23 cellular contexts compared by ENCODE assay signal in the genomic region with DNA sequence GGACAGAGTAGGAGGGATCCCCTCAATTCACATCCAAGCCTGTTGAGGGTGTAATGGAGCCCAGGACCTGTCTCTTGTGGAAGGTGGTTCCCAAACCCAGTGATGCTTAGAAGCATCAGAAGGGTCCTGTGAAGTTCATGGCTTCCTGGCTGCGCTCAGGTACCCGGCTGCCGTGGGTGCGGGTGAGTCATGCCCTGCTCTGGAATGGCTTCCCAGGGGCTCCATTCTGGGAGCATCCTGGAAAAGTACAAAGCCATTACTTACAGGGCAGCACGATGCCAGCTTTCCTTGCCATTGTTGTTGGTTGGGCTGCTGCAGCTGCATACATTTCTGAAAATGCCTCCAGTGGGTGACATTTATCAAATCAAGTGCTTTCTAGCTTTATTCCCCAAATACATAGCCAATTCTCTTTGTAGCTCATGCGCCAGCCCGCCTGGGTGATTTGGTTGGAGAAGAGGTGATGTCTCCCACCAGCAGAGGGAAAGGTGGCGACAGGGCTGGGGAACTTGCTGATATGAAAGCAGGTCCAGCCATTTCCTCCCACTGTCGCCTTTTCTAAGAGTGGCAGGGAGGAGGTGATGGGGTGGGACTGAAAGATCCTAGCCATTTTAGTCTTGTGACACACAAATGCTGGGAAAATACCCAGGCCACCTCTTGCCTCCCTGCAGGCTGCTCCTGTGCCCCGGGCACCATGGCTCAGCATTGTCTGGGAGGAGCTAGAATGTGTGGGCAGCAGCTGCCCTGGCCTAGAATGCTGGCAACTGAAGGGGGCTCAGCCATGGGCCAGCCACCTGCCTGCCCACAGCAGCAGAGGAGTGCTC.
DNase-seq lines count a peak whose midpoint lies in the region; ATAC-seq and TF ChIP-seq lines count a peak whose summit lies in the region.
"Had no signal": no experiment of that assay in that cellular context is flagged by ENCODE, and none has a peak within 500 bp of the region (broad histone marks: within the 10 kb centered on the region; RNA-seq: fewer than 3 reads in every experiment).

No MANE protein-coding gene starts in this region.

- H3K4me1 ChIP-seq in left ventricle myocardium inferior = peaks cover 55% of the 10 kb centered on the region
- H3K4me1 ChIP-seq in mucosa of descending colon (ENCODE audit: low read depth) = no peaks in the 10 kb centered on the region
- no peaks in the 10 kb centered on the region for H3K4me1 ChIP-seq in uterus
- H3K4me1 ChIP-seq: body of pancreas, transverse colon had no signal

- DNase-seq in left ventricle myocardium inferior (peak; percentile 12), left ventricle myocardium superior (no peak), RPMI8226 (peak; percentile 12), mucosa of descending colon (peak in 1 of 3 donors; percentile 7), uterus (peak; percentile 6 to 17)
- DNase-seq in activated CD4-positive, alpha-beta T cell treated with anti-CD3 and anti-CD28 coated beads for 4 hours = no peak
- DNase-seq: activated CD4-positive, alpha-beta T cell treated with anti-CD3 and anti-CD28 coated beads, Interleukin-2, amount 10 ng/mL, durations not matched to agents 7 days and 5 days; activated CD8-positive, alpha-beta memory T cell treated with anti-CD3 and anti-CD28 coated beads, Interleukin-2, amount 10 ng/mL, durations not matched to agents 7 days and 5 days; activated naive CD4-positive, alpha-beta T cell; activated T-cell treated with anti-CD3 and anti-CD28 coated beads, Interleukin-2, amount 50 U/mL, for 72 hours; C1 segment of cervical spinal cord; Calu3; KG1; NCI-H1436; NCI-H2107; NCI-H446 treated with DMSO at 0.1 percent for 48 hours; SHP77; T-helper 9 cell; transverse colon; WERI-Rb-1 had no signal

- H3K27ac ChIP-seq in left ventricle myocardium inferior (replicated peaks) = peak overlapping the region; percentile 89
- H3K27ac ChIP-seq in uterus = no peak overlapping the region
- H3K27ac ChIP-seq: body of pancreas, epithelial cell of prostate, transverse colon, WERI-Rb-1 had no signal

- H3K27me3 ChIP-seq in left ventricle myocardium inferior (ENCODE audit: low read depth) = peaks cover 4% of the 10 kb centered on the region
- H3K27me3 ChIP-seq in uterus = no peaks in the 10 kb centered on the region
- H3K27me3 ChIP-seq: body of pancreas, transverse colon had no signal

- H3K36me3 ChIP-seq in left ventricle myocardium inferior (no peaks in the 10 kb centered on the region), mucosa of descending colon (ENCODE audit: low read depth) (no peaks in the 10 kb centered on the region), uterus (no peaks in the 10 kb centered on the region)
- H3K36me3 ChIP-seq: transverse colon, WERI-Rb-1 had no signal

- ATAC-seq in left ventricle myocardium superior (no peak), mucosa of descending colon (peak; percentile 16), GM21825 (IDR thresholded peaks at IDR 0.05; ENCODE audit: unreplicated experiment) (no peak)
- ATAC-seq: activated CD8-positive, alpha-beta memory T cell treated with anti-CD3 and anti-CD28 coated beads, Interleukin-2, amount 10 ng/mL, durations not matched to agents 7 days and 5 days had no signal

- H3K4me3 ChIP-seq in left ventricle myocardium inferior = no peak overlapping the region
- H3K4me3 ChIP-seq in mucosa of descending colon = no peak overlapping the region
- no peak overlapping the region for H3K4me3 ChIP-seq in uterus
- H3K4me3 ChIP-seq: body of pancreas, transverse colon had no signal

- TF ChIP-seq POLR2A in uterus (IDR thresholded peaks at IDR 0.05) = no peak

- TF ChIP-seq CTCF in left ventricle myocardium inferior (IDR thresholded peaks at IDR 0.05; ENCODE audit: borderline replicate concordance) = no peak
- no peak for TF ChIP-seq CTCF in mucosa of descending colon (IDR thresholded peaks at IDR 0.05)
- TF ChIP-seq CTCF in uterus (IDR thresholded peaks at IDR 0.05) = no peak

- intact Hi-C loops in left ventricle myocardium inferior (cut with micrococcal nuclease) = no loop called here
- intact Hi-C loops in left ventricle myocardium superior (cut with micrococcal nuclease) = no loop called here
- intact Hi-C loops in mucosa of descending colon (cut with DNase I, micrococcal nuclease) = no loop called here
- intact Hi-C loops in uterus (cut with DNase I; ENCODE audit: low total_unique reads) = no loop called here

- H3K9me3 ChIP-seq in left ventricle myocardium inferior (replicated peaks) = no peaks in the 10 kb centered on the region
- H3K9me3 ChIP-seq in mucosa of descending colon = no peaks in the 10 kb centered on the region
- no peaks in the 10 kb centered on the region for H3K9me3 ChIP-seq in uterus
- H3K9me3 ChIP-seq: body of pancreas, transverse colon had no signal

Comparison
In these comparisons a context has a peak if more than half of its experiments do, and no peak if none do; other contexts are left out.
1. DNase-seq: peak in left ventricle myocardium inferior (single experiment), RPMI8226 (single experiment) and uterus (2 of 2); none in left ventricle myocardium superior (single experiment) and activated CD4-positive, alpha-beta T cell treated with anti-CD3 and anti-CD28 coated beads for 4 hours (0 of 2).